ENCODE assay signal across 13 cellular contexts in the genomic region with DNA sequence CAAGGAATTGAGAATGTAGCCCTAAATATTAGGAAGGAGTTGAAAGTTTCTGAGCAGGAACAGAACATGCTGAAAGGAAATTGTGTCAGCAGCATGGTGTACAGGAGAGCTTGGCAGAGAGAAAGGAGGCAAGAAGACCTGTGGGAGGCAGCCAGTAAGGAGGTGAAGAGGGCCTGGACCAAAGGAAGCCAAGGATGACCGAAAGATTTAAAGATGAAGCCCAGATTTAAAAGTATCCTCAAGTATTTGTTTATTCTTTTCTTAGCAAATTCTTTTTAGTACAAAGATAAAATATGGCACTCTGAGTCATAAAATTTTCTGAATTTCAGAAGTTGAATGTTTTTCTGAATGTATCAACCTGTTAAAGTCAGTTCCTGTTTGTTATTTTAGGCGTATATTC. TPM values are rescaled to one million over a fixed set of nuclear protein-coding genes. Genes with fewer than 3 reads are reported as not detected.
DNase-seq lines count a peak whose midpoint lies in the region; ATAC-seq and TF ChIP-seq lines count a peak whose summit lies in the region.
"Had no signal": no experiment of that assay in that cellular context is flagged by ENCODE, and none has a peak within 500 bp of the region (broad histone marks: within the 10 kb centered on the region; RNA-seq: fewer than 3 reads in every experiment).

No MANE protein-coding gene starts in this region.

- H3K27me3 Mint-ChIP-seq in nephron progenitor cell (ENCODE audit: low read depth, poor library complexity) = peaks cover 10% of the 10 kb centered on the region

- no peak for TF ChIP-seq CTCF in nephron progenitor cell (IDR thresholded peaks at IDR 0.05)
- TF ChIP-seq CTCF in upper lobe of left lung (IDR thresholded peaks at IDR 0.05) = no peak

- peak overlapping the region; percentile 95 for H3K4me2 ChIP-seq in Karpas-422 (ENCODE audit: low read depth, low read length, poor library complexity, severe bottlenecking)

- no peak for TF ChIP-seq POLR2A in upper lobe of left lung (IDR thresholded peaks at IDR 0.05)

- WGBS in upper lobe of left lung, 2 donors = 26 to 62% methylated on average over 2 of the region's 2 CpGs

- peak overlapping the region; percentile 54 for H3K9ac ChIP-seq in Karpas-422 (ENCODE audit: low read length)

- DNase-seq in AG20443 (ENCODE audit: low spot score) (peak; percentile 12), Karpas-422 (peak; percentile 48), dedifferentiated amniotic fluid mesenchymal stem cell (ENCODE audit: extremely low spot score) (peak; percentile 34), nephron progenitor cell (no peak), glomerular visceral epithelial cell (ENCODE audit: extremely low spot score) (no peak), upper lobe of left lung (no peak), NCI-H345 treated with DMSO at 0.1 percent for 48 hours (lab: John Stamatoyannopoulos, UW; ENCODE audit: unreplicated experiment) (no peak)
- DNase-seq: activated T-cell treated with anti-CD3 and anti-CD28 coated beads, Interleukin-2, amount 50 U/mL, for 4 hours; heart right ventricle; KBM-7; SHP77 treated with DMSO at 0.1 percent for 48 hours; stimulated activated CD4-positive, alpha-beta T cell treated with anti-CD3 and anti-CD28 coated beads, Interleukin-12 subunit alpha, Interleukin-12 subunit beta, amount 100 ng/mL, for 4 hours had no signal

- H3K9me3 Mint-ChIP-seq in nephron progenitor cell = no peaks in the 10 kb centered on the region
- H3K9me3 Mint-ChIP-seq: activated T-cell treated with anti-CD3 and anti-CD28 coated beads, Interleukin-2, amount 50 U/mL, for 4 hours had no signal

- H3K36me3 ChIP-seq in Karpas-422 (ENCODE audit: insufficient read depth, low read length) (no peaks in the 10 kb centered on the region), upper lobe of left lung (no peaks in the 10 kb centered on the region)
- H3K36me3 ChIP-seq: heart right ventricle had no signal

- no peak overlapping the region for H2AFZ ChIP-seq in Karpas-422 (ENCODE audit: low read length)

- no peak for ATAC-seq in upper lobe of left lung (ENCODE audit: low FRiP score in 2 of 2)
- no peak for ATAC-seq in GM19463 (IDR thresholded peaks at IDR 0.05; ENCODE audit: unreplicated experiment)
- ATAC-seq: activated T-cell treated with anti-CD3 and anti-CD28 coated beads, Interleukin-2, amount 50 U/mL, for 4 hours; heart right ventricle had no signal

- no peak overlapping the region for H3K27ac Mint-ChIP-seq in nephron progenitor cell

- no peak for TF ChIP-seq EP300 in upper lobe of left lung (IDR thresholded peaks at IDR 0.05)

- H3K79me2 ChIP-seq in Karpas-422 (ENCODE audit: low read length) = peaks cover 82% of the 10 kb centered on the region

- peaks cover 22% of the 10 kb centered on the region for H3K36me3 Mint-ChIP-seq in nephron progenitor cell (ENCODE audit: low read depth)

- H3K4me1 ChIP-seq in Karpas-422 (ENCODE audit: low read length) (peaks cover 68% of the 10 kb centered on the region), upper lobe of left lung (peaks cover 11 to 55% (median 15%) of the 10 kb centered on the region in 4 donors)

- H4K20me1 ChIP-seq in Karpas-422 (ENCODE audit: insufficient read depth, low read depth, low read length) = peaks cover 9% of the 10 kb centered on the region

- H3K9me3 ChIP-seq in Karpas-422 (ENCODE audit: low read length) (no peaks in the 10 kb centered on the region), upper lobe of left lung (no peaks in the 10 kb centered on the region)
- H3K9me3 ChIP-seq: heart right ventricle had no signal

- H3K4me3 Mint-ChIP-seq in nephron progenitor cell = peak overlapping the region; percentile 35
- H3K4me3 Mint-ChIP-seq: activated T-cell treated with anti-CD3 and anti-CD28 coated beads, Interleukin-2, amount 50 U/mL, for 4 hours had no signal

- no peaks in the 10 kb centered on the region for H3K9me2 ChIP-seq in Karpas-422 (replicated peaks; ENCODE audit: insufficient read depth, low read length)

- no peaks in the 10 kb centered on the region for H3K27me3 ChIP-seq in Karpas-422 (ENCODE audit: low read length)
- H3K27me3 ChIP-seq in upper lobe of left lung = no peaks in the 10 kb centered on the region
- H3K27me3 ChIP-seq: heart right ventricle had no signal

- H3K27ac ChIP-seq in Karpas-422 (ENCODE audit: low read length) (peak overlapping the region; percentile 61), upper lobe of left lung (peak overlapping the region in 1 of 4 donors; percentile 44)
- H3K27ac ChIP-seq: heart right ventricle had no signal

- H3K4me1 Mint-ChIP-seq in nephron progenitor cell = peaks cover 73% of the 10 kb centered on the region

- H3K4me3 ChIP-seq in Karpas-422 (ENCODE audit: low read length) = peak overlapping the region; percentile 49
- H3K4me3 ChIP-seq in upper lobe of left lung = no peak overlapping the region
- H3K4me3 ChIP-seq: heart right ventricle had no signal

RNA-seq across cellular contexts. Expression of a gene that starts 3.5 kb away (rescaled TPM):
- 17.6 and 20.8 TPM in 2 replicates for total RNA-seq in Karpas-422 (2014; rRNA removed; shearing (Covaris generic); ENCODE audit: low replicate concordance)
- 10 to 100 TPM; 19.5 to 76.5 (median 32.5) TPM for total RNA-seq in upper lobe of left lung

RNA-seq across cellular contexts. Expression of a gene that starts 35.4 kb away (rescaled TPM):
- total RNA-seq in Karpas-422 (2014; rRNA removed; shearing (Covaris generic); ENCODE audit: low replicate concordance) = not detected in 2 replicates
- 10 to 100 TPM in 3 of 6 donors, 1 to 10 TPM in 3; 4.6 to 26.8 (median 10.6) TPM for total RNA-seq in upper lobe of left lung

Comparison
In these comparisons a context has a peak if more than half of its experiments do, and no peak if none do; other contexts are left out.
1. DNase-seq: peak in AG20443 (single experiment), Karpas-422 (single experiment) and dedifferentiated amniotic fluid mesenchymal stem cell (single experiment); none in nephron progenitor cell (single experiment), glomerular visceral epithelial cell (single experiment), upper lobe of left lung (0 of 2) and NCI-H345 treated with DMSO at 0.1 percent for 48 hours (single experiment).